ENCODE assay signal across 8 cellular contexts in genomic region chr12:48977290-48978281, GRCh38. TPM values are rescaled to one million over a fixed set of nuclear protein-coding genes. Genes with fewer than 3 reads are reported as not detected.
DNase-seq lines count a peak whose midpoint lies in the region; ATAC-seq and TF ChIP-seq lines count a peak whose summit lies in the region.

No MANE protein-coding gene starts in this region.

- TF ChIP-seq CTCF in progenitor cell of endocrine pancreas (IDR thresholded peaks at IDR 0.05; ENCODE audit: unreplicated experiment), result peak; percentile 79

- no peaks in the 10 kb centered on the region for H3K36me3 Mint-ChIP-seq in progenitor cell of endocrine pancreas (ENCODE audit: insufficient read depth)

- peaks cover 15% of the 10 kb centered on the region for H3K4me1 Mint-ChIP-seq in progenitor cell of endocrine pancreas (ENCODE audit: low read depth)

- ATAC-seq in GM21447 (IDR thresholded peaks at IDR 0.05; ENCODE audit: unreplicated experiment) (peak; percentile 52), esophagus mucosa (peak; percentile 62), GM21390 (IDR thresholded peaks at IDR 0.05; ENCODE audit: unreplicated experiment) (no peak)

- H3K9me3 Mint-ChIP-seq in progenitor cell of endocrine pancreas (ENCODE audit: low read depth), result no peaks in the 10 kb centered on the region

- no peak overlapping the region for H3K27ac Mint-ChIP-seq in progenitor cell of endocrine pancreas

- no peak overlapping the region for H3K4me3 Mint-ChIP-seq in progenitor cell of endocrine pancreas (ENCODE audit: low read depth)

- H3K27me3 Mint-ChIP-seq in progenitor cell of endocrine pancreas, result peaks cover 97% of the 10 kb centered on the region

- DNase-seq in CD1c-positive myeloid dendritic cell (ENCODE audit: extremely low spot score) (peak; percentile 80), NCI-H460 (ENCODE audit: extremely low read depth, low read depth) (peak; percentile 46), progenitor cell of endocrine pancreas (ENCODE audit: low spot score, unreplicated experiment) (peak; percentile 56), superior temporal gyrus (ENCODE audit: extremely low spot score) (no peak)
- DNase-seq in activated CD8-positive, alpha-beta memory T cell treated with anti-CD3 and anti-CD28 coated beads, Interleukin-2, amount 50 U/mL, for 48 hours, result peak; percentile 95

RNA-seq across cellular contexts. Expression of gene WNT1, which starts 0.5 kb away (rescaled TPM):
- not detected in 2 replicates for total RNA-seq in NCI-H460 (2014; rRNA removed; shearing (Covaris generic))
- polyA plus RNA-seq in NCI-H460 (2014; cell fraction: nucleus; rRNA removed), result not detected in 2 replicates
- not detected for total RNA-seq in esophagus mucosa
- total RNA-seq in progenitor cell of endocrine pancreas, result not detected in 2 replicates

RNA-seq across cellular contexts. Expression of gene WNT10B, which starts 6.1 kb away (rescaled TPM):
- total RNA-seq in NCI-H460 (2014; rRNA removed; shearing (Covaris generic)), result 3.9 and 4.5 TPM in 2 replicates
- 20.6 and 21.7 TPM in 2 replicates for polyA plus RNA-seq in NCI-H460 (2014; cell fraction: nucleus; rRNA removed)
- 0.48 TPM for total RNA-seq in esophagus mucosa
- 0.17 TPM in 1 of 2 replicates, not detected in the other for total RNA-seq in progenitor cell of endocrine pancreas

RNA-seq across cellular contexts. Expression of gene ARF3, which starts 20.3 kb away (rescaled TPM):
- 45.5 and 50.8 TPM in 2 replicates for total RNA-seq in NCI-H460 (2014; rRNA removed; shearing (Covaris generic))
- 52.4 and 58.1 TPM in 2 replicates for polyA plus RNA-seq in NCI-H460 (2014; cell fraction: nucleus; rRNA removed)
- 144 TPM for total RNA-seq in esophagus mucosa
- 135 and 149 TPM in 2 replicates for total RNA-seq in progenitor cell of endocrine pancreas

RNA-seq across cellular contexts. Expression of gene DDN, which starts 21.6 kb away (rescaled TPM):
- 0.40 and 0.50 TPM in 2 replicates for total RNA-seq in NCI-H460 (2014; rRNA removed; shearing (Covaris generic))
- polyA plus RNA-seq in NCI-H460 (2014; cell fraction: nucleus; rRNA removed), result 1.1 and 2.0 TPM in 2 replicates
- 0.28 TPM for total RNA-seq in esophagus mucosa
- total RNA-seq in progenitor cell of endocrine pancreas, result 0.40 and 0.57 TPM in 2 replicates

RNA-seq across cellular contexts. Expression of gene PRKAG1, which starts 41.0 kb away (rescaled TPM):
- 90.7 and 92.8 TPM in 2 replicates for total RNA-seq in NCI-H460 (2014; rRNA removed; shearing (Covaris generic))
- 78.1 and 98.1 TPM in 2 replicates for polyA plus RNA-seq in NCI-H460 (2014; cell fraction: nucleus; rRNA removed)
- total RNA-seq in esophagus mucosa (52.8 TPM), progenitor cell of endocrine pancreas (52.7 and 59.4 TPM in 2 replicates)
